1 cellular context compared by ENCODE assay signal in the genomic region with DNA sequence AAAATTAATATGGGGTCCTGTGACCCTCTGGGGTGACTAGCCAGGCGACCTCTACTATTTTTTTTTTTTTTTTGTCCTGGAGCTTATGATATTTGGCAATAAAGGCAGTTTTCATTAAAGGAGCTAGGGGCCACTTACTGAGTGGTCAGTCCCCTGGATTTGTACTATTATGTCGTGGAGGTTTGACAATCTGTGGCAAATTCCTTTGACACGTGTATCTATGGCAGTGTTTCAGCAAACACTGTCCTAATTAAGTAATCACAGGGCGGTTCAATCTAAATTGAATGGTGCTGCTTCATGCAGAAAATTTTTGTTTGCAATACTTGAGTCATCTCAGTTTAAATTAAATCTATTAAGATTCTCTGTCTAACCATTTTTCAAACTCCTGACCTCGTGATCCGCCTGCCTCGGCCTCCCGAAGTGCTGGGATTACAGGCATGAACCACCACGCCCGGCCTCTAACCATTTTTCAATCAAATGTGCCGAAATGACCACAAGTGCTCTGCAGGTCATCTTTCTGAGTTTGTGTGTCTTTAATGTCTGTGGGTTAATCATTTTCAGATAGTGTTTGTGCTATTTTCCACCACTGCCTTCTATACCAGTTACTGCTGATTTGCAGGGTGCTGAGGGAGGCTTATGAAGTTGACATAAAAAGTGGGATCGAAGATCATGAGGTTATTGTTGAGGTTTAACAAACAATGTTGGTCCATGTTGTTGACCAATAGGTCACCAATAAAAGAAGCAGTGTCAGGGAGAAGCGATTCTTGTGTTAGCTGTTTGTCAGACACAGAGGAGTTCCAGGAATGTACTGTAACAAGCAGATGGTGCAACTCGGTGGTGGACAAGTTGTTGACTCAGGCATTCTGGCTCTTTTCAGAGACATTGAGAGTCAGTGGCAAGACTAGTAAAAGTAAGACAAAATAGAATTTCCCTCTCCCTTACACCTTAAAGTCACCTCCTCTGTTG.
A peak's percentile ranks its signal among the peaks of the same experiment; 100 is the strongest.
TF ChIP-seq lines count a peak whose summit lies in the region.

No MANE protein-coding gene starts in this region.

TF ChIP-seq in HepG2, 621 proteins besides CTCF, POLR2A, EP300 and RAD21 (continued from another document and continues in another):
- TF ChIP-seq, protein P1, sequence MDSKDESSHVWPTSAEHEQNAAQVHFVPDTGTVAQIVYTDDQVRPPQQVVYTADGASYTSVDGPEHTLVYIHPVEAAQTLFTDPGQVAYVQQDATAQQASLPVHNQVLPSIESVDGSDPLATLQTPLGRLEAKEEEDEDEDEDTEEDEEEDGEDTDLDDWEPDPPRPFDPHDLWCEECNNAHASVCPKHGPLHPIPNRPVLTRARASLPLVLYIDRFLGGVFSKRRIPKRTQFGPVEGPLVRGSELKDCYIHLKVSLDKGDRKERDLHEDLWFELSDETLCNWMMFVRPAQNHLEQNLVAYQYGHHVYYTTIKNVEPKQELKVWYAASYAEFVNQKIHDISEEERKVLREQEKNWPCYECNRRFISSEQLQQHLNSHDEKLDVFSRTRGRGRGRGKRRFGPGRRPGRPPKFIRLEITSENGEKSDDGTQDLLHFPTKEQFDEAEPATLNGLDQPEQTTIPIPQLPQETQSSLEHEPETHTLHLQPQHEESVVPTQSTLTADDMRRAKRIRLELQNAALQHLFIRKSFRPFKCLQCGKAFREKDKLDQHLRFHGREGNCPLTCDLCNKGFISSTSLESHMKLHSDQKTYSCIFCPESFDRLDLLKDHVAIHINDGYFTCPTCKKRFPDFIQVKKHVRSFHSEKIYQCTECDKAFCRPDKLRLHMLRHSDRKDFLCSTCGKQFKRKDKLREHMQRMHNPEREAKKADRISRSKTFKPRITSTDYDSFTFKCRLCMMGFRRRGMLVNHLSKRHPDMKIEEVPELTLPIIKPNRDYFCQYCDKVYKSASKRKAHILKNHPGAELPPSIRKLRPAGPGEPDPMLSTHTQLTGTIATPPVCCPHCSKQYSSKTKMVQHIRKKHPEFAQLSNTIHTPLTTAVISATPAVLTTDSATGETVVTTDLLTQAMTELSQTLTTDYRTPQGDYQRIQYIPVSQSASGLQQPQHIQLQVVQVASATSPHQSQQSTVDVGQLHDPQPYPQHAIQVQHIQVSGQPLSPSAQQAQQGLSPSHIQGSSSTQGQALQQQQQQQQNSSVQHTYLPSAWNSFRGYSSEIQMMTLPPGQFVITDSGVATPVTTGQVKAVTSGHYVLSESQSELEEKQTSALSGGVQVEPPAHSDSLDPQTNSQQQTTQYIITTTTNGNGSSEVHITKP (CRISPR knock-in tag; IDR thresholded peaks at IDR 0.05; ENCODE audit: low read depth), result peak; percentile 79
- TF ChIP-seq, protein P2, sequence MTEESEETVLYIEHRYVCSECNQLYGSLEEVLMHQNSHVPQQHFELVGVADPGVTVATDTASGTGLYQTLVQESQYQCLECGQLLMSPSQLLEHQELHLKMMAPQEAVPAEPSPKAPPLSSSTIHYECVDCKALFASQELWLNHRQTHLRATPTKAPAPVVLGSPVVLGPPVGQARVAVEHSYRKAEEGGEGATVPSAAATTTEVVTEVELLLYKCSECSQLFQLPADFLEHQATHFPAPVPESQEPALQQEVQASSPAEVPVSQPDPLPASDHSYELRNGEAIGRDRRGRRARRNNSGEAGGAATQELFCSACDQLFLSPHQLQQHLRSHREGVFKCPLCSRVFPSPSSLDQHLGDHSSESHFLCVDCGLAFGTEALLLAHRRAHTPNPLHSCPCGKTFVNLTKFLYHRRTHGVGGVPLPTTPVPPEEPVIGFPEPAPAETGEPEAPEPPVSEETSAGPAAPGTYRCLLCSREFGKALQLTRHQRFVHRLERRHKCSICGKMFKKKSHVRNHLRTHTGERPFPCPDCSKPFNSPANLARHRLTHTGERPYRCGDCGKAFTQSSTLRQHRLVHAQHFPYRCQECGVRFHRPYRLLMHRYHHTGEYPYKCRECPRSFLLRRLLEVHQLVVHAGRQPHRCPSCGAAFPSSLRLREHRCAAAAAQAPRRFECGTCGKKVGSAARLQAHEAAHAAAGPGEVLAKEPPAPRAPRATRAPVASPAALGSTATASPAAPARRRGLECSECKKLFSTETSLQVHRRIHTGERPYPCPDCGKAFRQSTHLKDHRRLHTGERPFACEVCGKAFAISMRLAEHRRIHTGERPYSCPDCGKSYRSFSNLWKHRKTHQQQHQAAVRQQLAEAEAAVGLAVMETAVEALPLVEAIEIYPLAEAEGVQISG (CRISPR knock-in tag; IDR thresholded peaks at IDR 0.05), result peak; percentile 86
- TF ChIP-seq ZMYM3 (CRISPR knock-in tag; IDR thresholded peaks at IDR 0.05) (peak; percentile 79), BHLHE40 (IDR thresholded peaks at IDR 0.05; ENCODE audit: low read length) (no peak), FOXA1 (IDR thresholded peaks at IDR 0.05) (peak; percentile 99), FOXA1 (CRISPR knock-in tag; IDR thresholded peaks at IDR 0.05) (peak; percentile 100), ARHGAP35 (CRISPR knock-in tag; IDR thresholded peaks at IDR 0.05; ENCODE audit: borderline replicate concordance) (no peak), HNRNPH1 (optimal IDR thresholded peaks at IDR 0.05; ENCODE audit: low read depth, low read length) (no peak), ZNF251 (CRISPR knock-in tag; IDR thresholded peaks at IDR 0.05) (no peak), ERF (CRISPR knock-in tag; IDR thresholded peaks at IDR 0.05) (peak; percentile 96), HDAC1 (CRISPR knock-in tag; IDR thresholded peaks at IDR 0.05) (peak; percentile 96), ZNF232 (CRISPR knock-in tag; IDR thresholded peaks at IDR 0.05; ENCODE audit: borderline replicate concordance) (peak; percentile 84; the same call in 1 of the 2 replicates), SIN3A (IDR thresholded peaks at IDR 0.05; ENCODE audit: borderline replicate concordance, low read depth, low read length) (no peak), TGIF2 (CRISPR knock-in tag; IDR thresholded peaks at IDR 0.05) (peak; percentile 93), WIZ (CRISPR knock-in tag; IDR thresholded peaks at IDR 0.05) (no peak), NR2F1 (CRISPR knock-in tag; IDR thresholded peaks at IDR 0.05) (peak; percentile 96 to 97), GZF1 (CRISPR knock-in tag; IDR thresholded peaks at IDR 0.05) (no peak; the same call in 1 of the 2 replicates), IRX3 (CRISPR knock-in tag; IDR thresholded peaks at IDR 0.05; ENCODE audit: borderline replicate concordance, low read depth) (no peak; the same call in 1 of the 2 replicates), SMARCE1 (IDR thresholded peaks at IDR 0.05; ENCODE audit: borderline replicate concordance) (no peak), SALL1 (CRISPR knock-in tag; IDR thresholded peaks at IDR 0.05) (peak; percentile 99), ZNF746 (CRISPR knock-in tag; IDR thresholded peaks at IDR 0.05) (no peak), ZNF724P (CRISPR knock-in tag; IDR thresholded peaks at IDR 0.05; ENCODE audit: borderline replicate concordance) (no peak), KDM4B (CRISPR knock-in tag; IDR thresholded peaks at IDR 0.05) (peak; percentile 99), ZNF570 (CRISPR knock-in tag; IDR thresholded peaks at IDR 0.05; ENCODE audit: borderline replicate concordance) (no peak), SRY (CRISPR knock-in tag; IDR thresholded peaks at IDR 0.05) (no peak; the same call in 1 of the 2 replicates), SMAD9 (CRISPR knock-in tag; IDR thresholded peaks at IDR 0.05) (no peak), DPF2 (CRISPR knock-in tag; IDR thresholded peaks at IDR 0.05; ENCODE audit: borderline replicate concordance, low read depth) (peak; percentile 98), GATAD2A (CRISPR knock-in tag; IDR thresholded peaks at IDR 0.05) (peak; percentile 99), ZNF772 (CRISPR knock-in tag; IDR thresholded peaks at IDR 0.05) (peak; percentile 87; the same call in 1 of the 2 replicates), ZFYVE20 (CRISPR knock-in tag; IDR thresholded peaks at IDR 0.05; ENCODE audit: borderline replicate concordance, low read depth) (no peak), ZNF382 (CRISPR knock-in tag; IDR thresholded peaks at IDR 0.05; ENCODE audit: borderline replicate concordance) (no peak), TP53 (CRISPR knock-in tag; conservative IDR thresholded peaks at IDR 0.05) (peak; percentile 82; the same call in 1 of the 2 replicates), ZNF7 (CRISPR knock-in tag; IDR thresholded peaks at IDR 0.05) (no peak), ZNF891 (CRISPR knock-in tag; IDR thresholded peaks at IDR 0.05) (no peak), ZNF263 (CRISPR knock-in tag; IDR thresholded peaks at IDR 0.05) (no peak), NR3C1 (CRISPR knock-in tag; IDR thresholded peaks at IDR 0.05) (no peak), CHD2 (IDR thresholded peaks at IDR 0.05; ENCODE audit: low read depth, low read length) (no peak), NFKB2 (CRISPR knock-in tag; IDR thresholded peaks at IDR 0.05; ENCODE audit: borderline replicate concordance) (no peak)
- TF ChIP-seq, protein P3, sequence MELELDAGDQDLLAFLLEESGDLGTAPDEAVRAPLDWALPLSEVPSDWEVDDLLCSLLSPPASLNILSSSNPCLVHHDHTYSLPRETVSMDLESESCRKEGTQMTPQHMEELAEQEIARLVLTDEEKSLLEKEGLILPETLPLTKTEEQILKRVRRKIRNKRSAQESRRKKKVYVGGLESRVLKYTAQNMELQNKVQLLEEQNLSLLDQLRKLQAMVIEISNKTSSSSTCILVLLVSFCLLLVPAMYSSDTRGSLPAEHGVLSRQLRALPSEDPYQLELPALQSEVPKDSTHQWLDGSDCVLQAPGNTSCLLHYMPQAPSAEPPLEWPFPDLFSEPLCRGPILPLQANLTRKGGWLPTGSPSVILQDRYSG (CRISPR knock-in tag; IDR thresholded peaks at IDR 0.05), result 0 out of 2 replicates have a peak, but pooled peaks have one; percentile 79
- TF ChIP-seq, protein P4, sequence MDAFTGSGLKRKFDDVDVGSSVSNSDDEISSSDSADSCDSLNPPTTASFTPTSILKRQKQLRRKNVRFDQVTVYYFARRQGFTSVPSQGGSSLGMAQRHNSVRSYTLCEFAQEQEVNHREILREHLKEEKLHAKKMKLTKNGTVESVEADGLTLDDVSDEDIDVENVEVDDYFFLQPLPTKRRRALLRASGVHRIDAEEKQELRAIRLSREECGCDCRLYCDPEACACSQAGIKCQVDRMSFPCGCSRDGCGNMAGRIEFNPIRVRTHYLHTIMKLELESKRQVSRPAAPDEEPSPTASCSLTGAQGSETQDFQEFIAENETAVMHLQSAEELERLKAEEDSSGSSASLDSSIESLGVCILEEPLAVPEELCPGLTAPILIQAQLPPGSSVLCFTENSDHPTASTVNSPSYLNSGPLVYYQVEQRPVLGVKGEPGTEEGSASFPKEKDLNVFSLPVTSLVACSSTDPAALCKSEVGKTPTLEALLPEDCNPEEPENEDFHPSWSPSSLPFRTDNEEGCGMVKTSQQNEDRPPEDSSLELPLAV (CRISPR knock-in tag; conservative IDR thresholded peaks at IDR 0.05; ENCODE audit: low read depth), result no peak
- TF ChIP-seq, protein P5, sequence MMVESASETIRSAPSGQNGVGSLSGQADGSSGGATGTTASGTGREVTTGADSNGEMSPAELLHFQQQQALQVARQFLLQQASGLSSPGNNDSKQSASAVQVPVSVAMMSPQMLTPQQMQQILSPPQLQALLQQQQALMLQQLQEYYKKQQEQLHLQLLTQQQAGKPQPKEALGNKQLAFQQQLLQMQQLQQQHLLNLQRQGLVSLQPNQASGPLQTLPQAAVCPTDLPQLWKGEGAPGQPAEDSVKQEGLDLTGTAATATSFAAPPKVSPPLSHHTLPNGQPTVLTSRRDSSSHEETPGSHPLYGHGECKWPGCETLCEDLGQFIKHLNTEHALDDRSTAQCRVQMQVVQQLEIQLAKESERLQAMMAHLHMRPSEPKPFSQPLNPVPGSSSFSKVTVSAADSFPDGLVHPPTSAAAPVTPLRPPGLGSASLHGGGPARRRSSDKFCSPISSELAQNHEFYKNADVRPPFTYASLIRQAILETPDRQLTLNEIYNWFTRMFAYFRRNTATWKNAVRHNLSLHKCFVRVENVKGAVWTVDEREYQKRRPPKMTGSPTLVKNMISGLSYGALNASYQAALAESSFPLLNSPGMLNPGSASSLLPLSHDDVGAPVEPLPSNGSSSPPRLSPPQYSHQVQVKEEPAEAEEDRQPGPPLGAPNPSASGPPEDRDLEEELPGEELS (CRISPR knock-in tag; IDR thresholded peaks at IDR 0.05), result peak; percentile 100
- TF ChIP-seq, protein P6, sequence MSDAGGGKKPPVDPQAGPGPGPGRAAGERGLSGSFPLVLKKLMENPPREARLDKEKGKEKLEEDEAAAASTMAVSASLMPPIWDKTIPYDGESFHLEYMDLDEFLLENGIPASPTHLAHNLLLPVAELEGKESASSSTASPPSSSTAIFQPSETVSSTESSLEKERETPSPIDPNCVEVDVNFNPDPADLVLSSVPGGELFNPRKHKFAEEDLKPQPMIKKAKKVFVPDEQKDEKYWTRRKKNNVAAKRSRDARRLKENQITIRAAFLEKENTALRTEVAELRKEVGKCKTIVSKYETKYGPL (CRISPR knock-in tag; IDR thresholded peaks at IDR 0.05), result no peak
- TF ChIP-seq, protein P7, sequence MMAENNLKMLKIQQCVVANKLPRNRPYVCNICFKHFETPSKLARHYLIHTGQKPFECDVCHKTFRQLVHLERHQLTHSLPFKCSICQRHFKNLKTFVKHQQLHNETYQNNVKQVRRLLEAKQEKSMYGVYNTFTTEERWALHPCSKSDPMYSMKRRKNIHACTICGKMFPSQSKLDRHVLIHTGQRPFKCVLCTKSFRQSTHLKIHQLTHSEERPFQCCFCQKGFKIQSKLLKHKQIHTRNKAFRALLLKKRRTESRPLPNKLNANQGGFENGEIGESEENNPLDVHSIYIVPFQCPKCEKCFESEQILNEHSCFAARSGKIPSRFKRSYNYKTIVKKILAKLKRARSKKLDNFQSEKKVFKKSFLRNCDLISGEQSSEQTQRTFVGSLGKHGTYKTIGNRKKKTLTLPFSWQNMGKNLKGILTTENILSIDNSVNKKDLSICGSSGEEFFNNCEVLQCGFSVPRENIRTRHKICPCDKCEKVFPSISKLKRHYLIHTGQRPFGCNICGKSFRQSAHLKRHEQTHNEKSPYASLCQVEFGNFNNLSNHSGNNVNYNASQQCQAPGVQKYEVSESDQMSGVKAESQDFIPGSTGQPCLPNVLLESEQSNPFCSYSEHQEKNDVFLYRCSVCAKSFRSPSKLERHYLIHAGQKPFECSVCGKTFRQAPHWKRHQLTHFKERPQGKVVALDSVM (CRISPR knock-in tag; IDR thresholded peaks at IDR 0.05), result 0 out of 2 replicates have a peak, but pooled peaks have one; percentile 55
- TF ChIP-seq, protein P8, sequence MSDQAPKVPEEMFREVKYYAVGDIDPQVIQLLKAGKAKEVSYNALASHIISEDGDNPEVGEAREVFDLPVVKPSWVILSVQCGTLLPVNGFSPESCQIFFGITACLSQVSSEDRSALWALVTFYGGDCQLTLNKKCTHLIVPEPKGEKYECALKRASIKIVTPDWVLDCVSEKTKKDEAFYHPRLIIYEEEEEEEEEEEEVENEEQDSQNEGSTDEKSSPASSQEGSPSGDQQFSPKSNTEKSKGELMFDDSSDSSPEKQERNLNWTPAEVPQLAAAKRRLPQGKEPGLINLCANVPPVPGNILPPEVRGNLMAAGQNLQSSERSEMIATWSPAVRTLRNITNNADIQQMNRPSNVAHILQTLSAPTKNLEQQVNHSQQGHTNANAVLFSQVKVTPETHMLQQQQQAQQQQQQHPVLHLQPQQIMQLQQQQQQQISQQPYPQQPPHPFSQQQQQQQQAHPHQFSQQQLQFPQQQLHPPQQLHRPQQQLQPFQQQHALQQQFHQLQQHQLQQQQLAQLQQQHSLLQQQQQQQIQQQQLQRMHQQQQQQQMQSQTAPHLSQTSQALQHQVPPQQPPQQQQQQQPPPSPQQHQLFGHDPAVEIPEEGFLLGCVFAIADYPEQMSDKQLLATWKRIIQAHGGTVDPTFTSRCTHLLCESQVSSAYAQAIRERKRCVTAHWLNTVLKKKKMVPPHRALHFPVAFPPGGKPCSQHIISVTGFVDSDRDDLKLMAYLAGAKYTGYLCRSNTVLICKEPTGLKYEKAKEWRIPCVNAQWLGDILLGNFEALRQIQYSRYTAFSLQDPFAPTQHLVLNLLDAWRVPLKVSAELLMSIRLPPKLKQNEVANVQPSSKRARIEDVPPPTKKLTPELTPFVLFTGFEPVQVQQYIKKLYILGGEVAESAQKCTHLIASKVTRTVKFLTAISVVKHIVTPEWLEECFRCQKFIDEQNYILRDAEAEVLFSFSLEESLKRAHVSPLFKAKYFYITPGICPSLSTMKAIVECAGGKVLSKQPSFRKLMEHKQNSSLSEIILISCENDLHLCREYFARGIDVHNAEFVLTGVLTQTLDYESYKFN (CRISPR knock-in tag; conservative IDR thresholded peaks at IDR 0.05), result peak; percentile 99
